4 cellular contexts compared by ENCODE assay signal in genomic region chr9:74424488-74424887, GRCh38.
DNase-seq lines count a peak whose midpoint lies in the region; TF ChIP-seq lines count a peak whose summit lies in the region.
"Not testable (repeated sequence)": the region's sequence is repeated elsewhere in the genome, so short reads cannot be mapped to it uniquely, and the experiment has no call there.

No MANE protein-coding gene starts in this region.

- H3K79me2 ChIP-seq in H9 (ENCODE audit: insufficient read depth, low read length); PC-9 (ENCODE audit: low read depth): not testable (repeated sequence)

- WGBS in H9 (ENCODE audit: extremely low coverage, insufficient read length, low lambda C conversion rate), result no CpG with 5 or more reads among the region's 16 CpGs
- 85 to 100% methylated on average over 6 to 15 of the region's 16 CpGs for WGBS in endodermal cell (ENCODE audit: insufficient coverage in 1 of 2, insufficient read length in 1 of 2), 2 experiments

- not testable (repeated sequence) for H3K23me2 ChIP-seq in H9 (ENCODE audit: insufficient read length, low read depth, low read length, poor library complexity, severe bottlenecking)

- H3K56ac ChIP-seq in H9 (ENCODE audit: insufficient read length, low read depth, low read length), result not testable (repeated sequence)

- not testable (repeated sequence) for H3K27ac ChIP-seq in H9 (ENCODE audit: insufficient read length, low read depth, low read length); PC-9; endodermal cell (ENCODE audit: low read depth, low read length)

- H3K4me1 Mint-ChIP-seq in H9, result peaks cover 12 to 20% of the 10 kb centered on the region in 2 experiments
- H3K4me1 Mint-ChIP-seq in endodermal cell, result not testable (repeated sequence)

- intact Hi-C loops in PC-9 (cut with micrococcal nuclease; ENCODE audit: unreplicated experiment), result not testable (repeated sequence)

- H2BK20ac ChIP-seq in H9 (ENCODE audit: low read depth, low read length, poor library complexity, severe bottlenecking), result not testable (repeated sequence)

- H3K36me3 Mint-ChIP-seq in H9 (ENCODE audit: insufficient read depth in 1 of 3, low read depth in 3 of 3); endodermal cell (ENCODE audit: low read depth): not testable (repeated sequence)

- H2BK12ac ChIP-seq in H9 (ENCODE audit: insufficient read length, low read depth, low read length), result not testable (repeated sequence)

- H2BK15ac ChIP-seq in H9 (ENCODE audit: low read depth, low read length), result not testable (repeated sequence)

- H3K18ac ChIP-seq in H9 (ENCODE audit: insufficient read length, low read depth, low read length), result not testable (repeated sequence)

- H3K9me3 ChIP-seq in ES-I3 (ENCODE audit: control insufficient read depth, insufficient read depth, low read length); H9 (ENCODE audit: control insufficient read depth, low read depth, low read length); PC-9 (ENCODE audit: insufficient read depth, low read depth); endodermal cell (ENCODE audit: control insufficient read depth, low read length): not testable (repeated sequence)

- H3K4me3 Mint-ChIP-seq in H9 (peak overlapping the region in 1 of 2 experiments; percentile 46; a peak in 2 of 5 replicates), endodermal cell (peak overlapping the region; percentile 35)

- H3K36me3 ChIP-seq in ES-I3 (ENCODE audit: insufficient read depth, low read length); PC-9 (ENCODE audit: low read depth); endodermal cell (ENCODE audit: control insufficient read depth, insufficient read depth, low read length): not testable (repeated sequence)

- H3K9me3 Mint-ChIP-seq in H9, endodermal cell: not testable (repeated sequence)

- not testable (repeated sequence) for DNase-seq in H9, endodermal cell
- DNase-seq in PC-9, result peak in 1 of 2 experiments; percentile 3

- not testable (repeated sequence) for H3F3A ChIP-seq in PC-9 (ENCODE audit: insufficient read depth, low read depth)

- H3K9me2 ChIP-seq in PC-9 (ENCODE audit: insufficient read depth), result not testable (repeated sequence)

- peak overlapping the region; percentile 12; the same call in 1 of the 2 replicates for H3K9ac ChIP-seq in ES-I3 (ENCODE audit: low read depth, low read length)
- H3K9ac ChIP-seq in H9 (ENCODE audit: extremely low read depth, insufficient read length, low read length); endodermal cell (ENCODE audit: extremely low read depth, low read length, poor library complexity, severe bottlenecking): not testable (repeated sequence)

- not testable (repeated sequence) for H2BK120ac ChIP-seq in H9 (ENCODE audit: low read depth, low read length, poor library complexity, severe bottlenecking)

- BruUV-seq in PC-9 (replicated peaks; lab: Mats Ljungman, UMichigan), result not testable (repeated sequence)

- H2AFZ ChIP-seq in H9 (ENCODE audit: low read length), result not testable (repeated sequence)
- H2AFZ ChIP-seq in PC-9, result peak overlapping the region; percentile 62; the same call in 1 of the 2 replicates

- not testable (repeated sequence) for H4K20me1 ChIP-seq in H9 (ENCODE audit: control insufficient read depth, insufficient read depth, insufficient read length); PC-9 (ENCODE audit: insufficient read depth)

- not testable (repeated sequence) for H2AK5ac ChIP-seq in H9 (ENCODE audit: insufficient read length, low read length)

- CTCF ChIA-PET in PC-9 (lab: Charles Lee), result not testable (repeated sequence)

- not testable (repeated sequence) for H4K91ac ChIP-seq in H9 (ENCODE audit: insufficient read length, low read depth, low read length)

- H3K4me1 ChIP-seq in ES-I3 (ENCODE audit: insufficient read depth, low read length); H9 (ENCODE audit: insufficient read depth, low read length); PC-9 (replicated peaks; ENCODE audit: insufficient read depth); endodermal cell (ENCODE audit: control insufficient read depth, insufficient read depth, low read length): not testable (repeated sequence)

- H3K4ac ChIP-seq in H9 (ENCODE audit: low read depth, low read length), result not testable (repeated sequence)

- not testable (repeated sequence) for H4K8ac ChIP-seq in H9 (replicated peaks; ENCODE audit: insufficient read length, low read depth, low read length)

- H3K27me3 ChIP-seq in H9 (ENCODE audit: insufficient read depth, low read length); PC-9 (ENCODE audit: insufficient read depth, low read depth); endodermal cell (ENCODE audit: control insufficient read depth, insufficient read depth, low read length, poor library complexity, severe bottlenecking): not testable (repeated sequence)

- not testable (repeated sequence) for H3K14ac ChIP-seq in H9 (ENCODE audit: insufficient read depth, low read length)

- H3K27ac Mint-ChIP-seq in H9 (peak overlapping the region in 2 of 3 experiments; percentile 8 to 53; a peak in 2 of 7 replicates), endodermal cell (peak overlapping the region; percentile 66)

- H3K79me1 ChIP-seq in H9 (ENCODE audit: insufficient read depth, low read depth, low read length, poor library complexity, severe bottlenecking), result not testable (repeated sequence)

- H3K23ac ChIP-seq in H9 (ENCODE audit: insufficient read length, low read depth, low read length), result not testable (repeated sequence)

- peak overlapping the region; percentile 46; the same call in 1 of the 2 replicates for H3K4me3 ChIP-seq in PC-9
- H3K4me3 ChIP-seq in endodermal cell (ENCODE audit: low read length), result not testable (repeated sequence)

- TF ChIP-seq CTCF in H9 (conservative IDR thresholded peaks at IDR 0.05); PC-9 (conservative IDR thresholded peaks at IDR 0.05); endodermal cell (conservative IDR thresholded peaks at IDR 0.05): not testable (repeated sequence)

- H3T11ph ChIP-seq in H9 (ENCODE audit: low read length), result not testable (repeated sequence)

- not testable (repeated sequence) for H4K5ac ChIP-seq in H9 (ENCODE audit: insufficient read length, low read depth, low read length)

- not testable (repeated sequence) for H2BK5ac ChIP-seq in H9 (ENCODE audit: insufficient read length, low read length)

- not testable (repeated sequence) for H3K4me2 ChIP-seq in H9 (ENCODE audit: insufficient read depth, insufficient read length, low read length)
- H3K4me2 ChIP-seq in PC-9, result peak overlapping the region; percentile 55

- POLR2A ChIA-PET in PC-9 (lab: Charles Lee; ENCODE audit: unreplicated experiment), result not testable (repeated sequence)

- not testable (repeated sequence) for H3K27me3 Mint-ChIP-seq in H9 (ENCODE audit: low read depth); endodermal cell (ENCODE audit: insufficient read depth)
